In the genomic region with DNA sequence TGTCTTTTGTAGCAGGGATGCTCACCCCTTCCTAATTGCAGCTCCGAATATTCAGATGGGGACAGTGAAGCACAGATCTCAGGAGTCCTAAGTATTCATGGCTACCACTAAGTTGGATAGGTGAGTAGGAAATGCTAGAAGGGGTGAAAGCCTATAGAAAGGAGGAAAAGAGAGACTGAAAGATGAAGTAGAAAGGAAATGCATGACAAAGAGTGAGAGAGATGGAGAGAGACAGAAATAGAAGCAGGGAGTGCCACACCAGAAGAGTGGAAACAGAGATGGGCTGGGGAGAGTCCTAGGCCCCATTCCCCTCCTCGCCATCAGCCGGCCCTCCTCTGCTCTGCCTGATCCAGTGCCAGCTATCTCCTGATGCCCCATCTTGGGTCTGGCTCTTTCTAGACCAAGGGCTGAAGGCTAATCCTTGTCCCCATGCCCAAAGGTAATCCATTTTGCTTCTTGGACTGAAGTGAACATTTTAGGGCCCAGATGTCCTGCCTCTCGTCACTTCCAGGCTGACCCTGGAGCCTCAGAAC, we compare ENCODE assay signal across 8 cellular contexts. TPM values are rescaled to one million over a fixed set of nuclear protein-coding genes. Genes with fewer than 3 reads are reported as not detected.
A peak's percentile ranks its signal among the peaks of the same experiment; 100 is the strongest.
DNase-seq lines count a peak whose midpoint lies in the region; TF ChIP-seq lines count a peak whose summit lies in the region.

No MANE protein-coding gene starts in this region.

- no peak overlapping the region for H3K27ac Mint-ChIP-seq in neural crest cell (ENCODE audit: unreplicated experiment)

- no peak for TF ChIP-seq CTCF in neural crest cell (conservative IDR thresholded peaks at IDR 0.05)

- no peak for DNase-seq in Karpas-422
- DNase-seq in neural crest cell (ENCODE audit: low read depth, low spot score): no peak
- no peak for DNase-seq in LoVo (ENCODE audit: low spot score)
- DNase-seq in NCI-H2196 treated with DMSO at 0.1 percent for 48 hours (lab: John Stamatoyannopoulos, UW; ENCODE audit: unreplicated experiment): no peak
- DNase-seq in activated CD4-positive, CD25-positive, alpha-beta regulatory T cell treated with anti-CD3 and anti-CD28 coated beads, Interleukin-2, amount 50 U/mL, for 72 hours: no peak
- DNase-seq in KG1 (lab: John Stamatoyannopoulos, UW): no peak

- H3K36me3 ChIP-seq in BLaER1: peaks cover 49% of the 10 kb centered on the region
- H3K36me3 ChIP-seq in Karpas-422 (ENCODE audit: insufficient read depth, low read length): peaks cover 28% of the 10 kb centered on the region; the same call in 1 of the 2 replicates

- H3K9ac ChIP-seq in BLaER1: no peak overlapping the region
- H3K9ac ChIP-seq in Karpas-422 (ENCODE audit: low read length): peak overlapping the region; percentile 100; the same call in 1 of the 2 replicates

- H3K4me1 ChIP-seq in BLaER1 (peaks cover 65% of the 10 kb centered on the region), Karpas-422 (ENCODE audit: low read length) (peaks cover 63% of the 10 kb centered on the region)

- H3K27ac ChIP-seq in BLaER1 (no peak overlapping the region), Karpas-422 (ENCODE audit: low read length) (peak overlapping the region; percentile 95), cingulate gyrus (ENCODE audit: low read depth, low read length) (peak overlapping the region; percentile 90)

- peaks cover 58% of the 10 kb centered on the region; the same call in 1 of the 2 replicates for H4K20me1 ChIP-seq in BLaER1
- peaks cover 6% of the 10 kb centered on the region; the same call in 1 of the 2 replicates for H4K20me1 ChIP-seq in Karpas-422 (ENCODE audit: insufficient read depth, low read depth, low read length)

- H3K36me3 Mint-ChIP-seq in neural crest cell (ENCODE audit: low read depth): peaks cover 7% of the 10 kb centered on the region

- H2AFZ ChIP-seq in Karpas-422 (ENCODE audit: low read length): no peak overlapping the region

- H3K9me2 ChIP-seq in Karpas-422 (replicated peaks; ENCODE audit: insufficient read depth, low read length): no peaks in the 10 kb centered on the region

- H3K4me3 ChIP-seq in BLaER1: no peak overlapping the region
- peak overlapping the region; percentile 99; the same call in 1 of the 2 replicates for H3K4me3 ChIP-seq in Karpas-422 (ENCODE audit: low read length)

- H3K4me1 Mint-ChIP-seq in neural crest cell: peaks cover 72% of the 10 kb centered on the region

- H3K4me3 Mint-ChIP-seq in neural crest cell: peak overlapping the region; percentile 87

- peaks cover 48% of the 10 kb centered on the region for H3K79me2 ChIP-seq in Karpas-422 (ENCODE audit: low read length)

- no peaks in the 10 kb centered on the region for H3K27me3 Mint-ChIP-seq in neural crest cell (ENCODE audit: low read depth)

- H3K9me3 ChIP-seq in BLaER1 (no peaks in the 10 kb centered on the region), Karpas-422 (ENCODE audit: low read length) (no peaks in the 10 kb centered on the region)

- H3K4me2 ChIP-seq in BLaER1 (peak overlapping the region; percentile 90), Karpas-422 (ENCODE audit: low read depth, low read length, poor library complexity, severe bottlenecking) (peak overlapping the region; percentile 90)

- H3K9me3 Mint-ChIP-seq in neural crest cell: no peaks in the 10 kb centered on the region

- H3K27me3 ChIP-seq in BLaER1 (no peaks in the 10 kb centered on the region), Karpas-422 (ENCODE audit: low read length) (no peaks in the 10 kb centered on the region)

RNA-seq across cellular contexts. Expression of a gene that starts 2.0 kb away (rescaled TPM):
- 40.1 and 69.1 TPM in 2 replicates for total RNA-seq in Karpas-422 (2014; rRNA removed; shearing (Covaris generic); ENCODE audit: low replicate concordance)
- total RNA-seq in neural crest cell: 113 and 117 TPM in 2 replicates

RNA-seq across cellular contexts. Expression of a gene that starts 16.8 kb away (rescaled TPM):
- total RNA-seq in Karpas-422 (2014; rRNA removed; shearing (Covaris generic); ENCODE audit: low replicate concordance): not detected in 2 replicates
- total RNA-seq in neural crest cell: 0.16 and 0.26 TPM in 2 replicates

RNA-seq across cellular contexts. Expression of a gene that starts 55.2 kb away (rescaled TPM):
- total RNA-seq in Karpas-422 (2014; rRNA removed; shearing (Covaris generic); ENCODE audit: low replicate concordance): 89.7 and 132 TPM in 2 replicates
- total RNA-seq in neural crest cell: 124 and 130 TPM in 2 replicates

RNA-seq across cellular contexts. Expression of a gene that starts 55.8 kb away (rescaled TPM):
- total RNA-seq in Karpas-422 (2014; rRNA removed; shearing (Covaris generic); ENCODE audit: low replicate concordance): not detected in 2 replicates
- 0.20 and 0.35 TPM in 2 replicates for total RNA-seq in neural crest cell
